In genomic region chr7:128739048-128739962, GRCh38 we compare ENCODE assay signal across 8 cellular contexts. TPM values are rescaled to one million over a fixed set of nuclear protein-coding genes. Genes with fewer than 3 reads are reported as not detected.
DNase-seq lines count a peak whose midpoint lies in the region; ATAC-seq and TF ChIP-seq lines count a peak whose summit lies in the region.

CALU (plus strand) TSS chr7:128739359; CDS start chr7:128748584, 9,225 bp downstream.

- no peaks in the 10 kb centered on the region for H3K9me3 Mint-ChIP-seq in activated CD4-positive, alpha-beta T cell treated with anti-CD3 and anti-CD28 coated beads, Interleukin-2, amount 10 ng/mL, durations not matched to agents 7 days and 5 days

- H3K27ac Mint-ChIP-seq in activated CD4-positive, alpha-beta T cell treated with anti-CD3 and anti-CD28 coated beads, Interleukin-2, amount 10 ng/mL, durations not matched to agents 7 days and 5 days, result peak within 1 kb of the TSS; percentile 98

- no peaks in the 10 kb centered on the region for H3K27me3 Mint-ChIP-seq in activated CD4-positive, alpha-beta T cell treated with anti-CD3 and anti-CD28 coated beads, Interleukin-2, amount 10 ng/mL, durations not matched to agents 7 days and 5 days

- DNase-seq in BJ (ENCODE audit: low read depth), result peak; percentile 84
- DNase-seq in NCI-H526 treated with DMSO at 0.1 percent for 48 hours (lab: John Stamatoyannopoulos, UW), result peak; percentile 94
- DNase-seq in activated CD4-positive, alpha-beta T cell treated with anti-CD3 and anti-CD28 coated beads, Interleukin-2, amount 10 ng/mL, durations not matched to agents 7 days and 5 days, result peak; percentile 96
- DNase-seq in cortex of kidney (lab: John Stamatoyannopoulos, UW), result peak; percentile 29
- DNase-seq in left colon, result peak; percentile 97 to 98
- DNase-seq in stimulated activated CD4-positive, alpha-beta T cell treated with anti-CD3 and anti-CD28 coated beads, Interleukin-1b, Interleukin-23, amount 100 ng/mL, for 48 hours, result peak; percentile 95

- no peaks in the 10 kb centered on the region for H3K27me3 ChIP-seq in BJ (ENCODE audit: control insufficient read depth, insufficient read depth, low read length)

- peak within 1 kb of the TSS; percentile 81 for H3K4me3 ChIP-seq in BJ (ENCODE audit: low read depth, low read length)

- no peaks in the 10 kb centered on the region for H3K36me3 ChIP-seq in BJ (ENCODE audit: control insufficient read depth, insufficient read depth, low read length)

- H3K4me3 Mint-ChIP-seq in activated CD4-positive, alpha-beta T cell treated with anti-CD3 and anti-CD28 coated beads, Interleukin-2, amount 10 ng/mL, durations not matched to agents 7 days and 5 days, result peak within 1 kb of the TSS; percentile 95

- intact Hi-C loops in left colon (cut with DNase I, micrococcal nuclease), result no loop called here

- H3K4me1 Mint-ChIP-seq in activated CD4-positive, alpha-beta T cell treated with anti-CD3 and anti-CD28 coated beads, Interleukin-2, amount 10 ng/mL, durations not matched to agents 7 days and 5 days, result peaks cover 41% of the 10 kb centered on the region

- POLR2A ChIA-PET in BJ (lab: Charles Lee), result interaction anchor here (0.5 to 3.3 kb wide), 9 partner anchors 11 to 731 kb away, joined by 3 to 19 read pairs (median 12); no protein-coding TSS in a partner anchor
- POLR2A ChIA-PET in activated CD4-positive, alpha-beta T cell treated with anti-CD3 and anti-CD28 coated beads, Interleukin-2, amount 10 ng/mL, durations not matched to agents 7 days and 5 days (lab: Charles Lee), result interaction anchor here (0.7 kb wide), 2 partner anchors 67 to 287 kb away, joined by 3 read pairs; no protein-coding TSS in a partner anchor

- ATAC-seq in GM19324 (IDR thresholded peaks at IDR 0.05; ENCODE audit: low FRiP score, unreplicated experiment) (peak; percentile 98), HG03469 (IDR thresholded peaks at IDR 0.05; ENCODE audit: unreplicated experiment) (peak; percentile 93), left colon (peak; percentile 98)

- peaks cover 6% of the 10 kb centered on the region for H3K36me3 Mint-ChIP-seq in activated CD4-positive, alpha-beta T cell treated with anti-CD3 and anti-CD28 coated beads, Interleukin-2, amount 10 ng/mL, durations not matched to agents 7 days and 5 days (ENCODE audit: low read depth)

- no peak for TF ChIP-seq CTCF in BJ (IDR thresholded peaks at IDR 0.05; ENCODE audit: insufficient read depth, low read depth, low read length)

- CTCF ChIA-PET in BJ (lab: Yijun Ruan, JAX), result interaction anchor here (0.8 to 2.1 kb wide), 6 partner anchors 16 to 144 kb away, joined by 3 to 12 read pairs (median 5); partner anchors contain the start of gene ATP6V1F
- CTCF ChIA-PET in activated CD4-positive, alpha-beta T cell treated with anti-CD3 and anti-CD28 coated beads, Interleukin-2, amount 10 ng/mL, durations not matched to agents 7 days and 5 days (lab: Charles Lee), result interaction anchor here (0.7 to 2.8 kb wide), 7 partner anchors 12 to 312 kb away, joined by 3 to 11 read pairs (median 3); partner anchors contain the start of gene ATP6V1F

RNA-seq across cellular contexts. Expression of gene CALU, which starts in this region (rescaled TPM):
- polyA plus RNA-seq in BJ (2011; rRNA removed), result 346 and 812 TPM in 2 replicates
- polyA minus RNA-seq in BJ (2011; rRNA and poly(A)+ RNA removed), result 148 and 157 TPM in 2 replicates
- total RNA-seq in activated CD4-positive, alpha-beta T cell treated with anti-CD3 and anti-CD28 coated beads, Interleukin-2, amount 10 ng/mL, durations not matched to agents 7 days and 5 days, result 10 to 100 TPM; 29.5 to 32.1 TPM
- 10 to 100 TPM; 36.3 to 42.6 TPM for total RNA-seq in left colon

Comparison
In these comparisons a context has a peak if more than half of its experiments do, and no peak if none do; other contexts are left out.
1. Peak in every context shown above with its lines: DNase-seq, ATAC-seq and H3K4me3 ChIP-seq.
2. DNase-seq: peak in every context shown above with its lines; median percentile 98 in left colon; 96 in activated CD4-positive, alpha-beta T cell treated with anti-CD3 and anti-CD28 coated beads, Interleukin-2, amount 10 ng/mL, durations not matched to agents 7 days and 5 days; 95 in stimulated activated CD4-positive, alpha-beta T cell treated with anti-CD3 and anti-CD28 coated beads, Interleukin-1b, Interleukin-23, amount 100 ng/mL, for 48 hours; 94 in NCI-H526 treated with DMSO at 0.1 percent for 48 hours; 84 in BJ; 29 in cortex of kidney.